ENCODE assay signal across 26 cellular contexts in the genomic region with DNA sequence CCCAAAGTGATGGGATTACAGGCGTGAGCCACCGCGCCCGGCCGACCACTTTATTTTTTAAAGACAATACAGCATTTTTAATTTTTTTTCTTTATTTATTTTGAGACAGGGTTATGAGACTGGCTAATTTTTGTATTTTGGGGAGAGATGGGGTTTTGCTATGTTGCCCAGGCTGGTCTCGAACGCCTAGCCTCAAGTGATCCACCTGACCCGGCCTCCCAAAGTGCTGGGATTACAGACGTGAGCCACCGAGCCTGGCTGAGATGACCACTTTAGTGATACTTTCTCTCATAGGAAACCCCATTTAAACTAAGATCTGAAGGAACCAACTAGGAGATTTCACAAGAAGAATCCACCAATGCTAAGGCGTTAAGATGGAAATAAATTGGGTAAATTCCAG. TPM values are rescaled to one million over a fixed set of nuclear protein-coding genes. Genes with fewer than 3 reads are reported as not detected.
DNase-seq lines count a peak whose midpoint lies in the region; ATAC-seq and TF ChIP-seq lines count a peak whose summit lies in the region.
"Had no signal": no experiment of that assay in that cellular context is flagged by ENCODE, and none has a peak within 500 bp of the region (broad histone marks: within the 10 kb centered on the region; RNA-seq: fewer than 3 reads in every experiment).

No MANE protein-coding gene starts in this region.

- no peak for TF ChIP-seq CTCF in activated CD8-positive, alpha-beta T cell treated with anti-CD3 and anti-CD28 coated beads for 36 hours (IDR thresholded peaks at IDR 0.05)

- intact Hi-C loops in activated CD8-positive, alpha-beta T cell treated with anti-CD3 and anti-CD28 coated beads for 36 hours (cut with micrococcal nuclease) = no loop called here
- intact Hi-C loops in dendritic cell treated with granulocyte-macrophage colony-stimulating factor and Interleukin-4, amounts not matched to agents 40 ng/mL and 50 ng/mL, for 4 days (cut with micrococcal nuclease) = no loop called here

- H3K36me3 Mint-ChIP-seq in activated CD8-positive, alpha-beta T cell treated with anti-CD3 and anti-CD28 coated beads for 36 hours (ENCODE audit: low read depth) = peaks cover 11% of the 10 kb centered on the region
- peaks cover 8% of the 10 kb centered on the region for H3K36me3 Mint-ChIP-seq in activated CD8-positive, alpha-beta T cell treated with anti-CD3 and anti-CD28 coated beads, Interleukin-2, amount 10 ng/mL, durations not matched to agents 7 days and 5 days (ENCODE audit: low read depth)
- H3K36me3 Mint-ChIP-seq in IgD-negative memory B cell = no peaks in the 10 kb centered on the region
- H3K36me3 Mint-ChIP-seq in dendritic cell treated with granulocyte-macrophage colony-stimulating factor and Interleukin-4, amounts not matched to agents 40 ng/mL and 50 ng/mL, for 4 days (ENCODE audit: low read depth) = peaks cover 7% of the 10 kb centered on the region
- H3K36me3 Mint-ChIP-seq: T-cell had no signal

- no peaks in the 10 kb centered on the region for H3K9me3 Mint-ChIP-seq in activated CD8-positive, alpha-beta T cell treated with anti-CD3 and anti-CD28 coated beads for 36 hours
- H3K9me3 Mint-ChIP-seq in activated CD8-positive, alpha-beta T cell treated with anti-CD3 and anti-CD28 coated beads, Interleukin-2, amount 10 ng/mL, durations not matched to agents 7 days and 5 days (ENCODE audit: insufficient read depth) = no peaks in the 10 kb centered on the region
- no peaks in the 10 kb centered on the region for H3K9me3 Mint-ChIP-seq in IgD-negative memory B cell
- H3K9me3 Mint-ChIP-seq in dendritic cell treated with granulocyte-macrophage colony-stimulating factor and Interleukin-4, amounts not matched to agents 40 ng/mL and 50 ng/mL, for 4 days = no peaks in the 10 kb centered on the region
- H3K9me3 Mint-ChIP-seq: activated T-helper 1 cell treated with anti-CD3 and anti-CD28 coated beads, Interleukin-12 subunit alpha, Interleukin-12 subunit beta, Interleukin-2, Interleukin-4 antibody, amounts not matched to agents 30 ng/mL and 10 ng/mL and 1 ng/mL, durations not matched to agents 14 hours and 24 hours and 36 hours; neural crest cell; T-cell had no signal

- no peaks in the 10 kb centered on the region for H3K27me3 Mint-ChIP-seq in activated CD8-positive, alpha-beta T cell treated with anti-CD3 and anti-CD28 coated beads for 36 hours
- H3K27me3 Mint-ChIP-seq in activated CD8-positive, alpha-beta T cell treated with anti-CD3 and anti-CD28 coated beads, Interleukin-2, amount 10 ng/mL, durations not matched to agents 7 days and 5 days (ENCODE audit: low read depth) = no peaks in the 10 kb centered on the region
- no peaks in the 10 kb centered on the region for H3K27me3 Mint-ChIP-seq in IgD-negative memory B cell
- no peaks in the 10 kb centered on the region for H3K27me3 Mint-ChIP-seq in dendritic cell treated with granulocyte-macrophage colony-stimulating factor and Interleukin-4, amounts not matched to agents 40 ng/mL and 50 ng/mL, for 4 days
- H3K27me3 Mint-ChIP-seq: B cell, T-cell had no signal

- H3K27ac Mint-ChIP-seq in activated CD8-positive, alpha-beta T cell treated with anti-CD3 and anti-CD28 coated beads for 36 hours = peak overlapping the region; percentile 62
- no peak overlapping the region for H3K27ac Mint-ChIP-seq in activated CD8-positive, alpha-beta T cell treated with anti-CD3 and anti-CD28 coated beads, Interleukin-2, amount 10 ng/mL, durations not matched to agents 7 days and 5 days
- no peak overlapping the region for H3K27ac Mint-ChIP-seq in IgD-negative memory B cell
- H3K27ac Mint-ChIP-seq in dendritic cell treated with granulocyte-macrophage colony-stimulating factor and Interleukin-4, amounts not matched to agents 40 ng/mL and 50 ng/mL, for 4 days = peak overlapping the region; percentile 3

- CTCF ChIA-PET in activated CD8-positive, alpha-beta T cell treated with anti-CD3 and anti-CD28 coated beads for 36 hours (lab: Charles Lee) = interaction anchor here (1.5 to 4.7 kb wide), 7 partner anchors 7 to 114 kb away, joined by 4 to 40 read pairs (median 13); a partner anchor contains a TSS
- CTCF ChIA-PET in activated CD8-positive, alpha-beta T cell treated with anti-CD3 and anti-CD28 coated beads, Interleukin-2, amount 10 ng/mL, durations not matched to agents 7 days and 5 days (lab: Charles Lee) = interaction anchor here (1.0 to 5.2 kb wide), 6 partner anchors 10 to 163 kb away, joined by 3 to 72 read pairs (median 8); a partner anchor contains a TSS

- DNase-seq in activated CD8-positive, alpha-beta T cell treated with anti-CD3 and anti-CD28 coated beads for 36 hours = no peak
- DNase-seq in activated CD8-positive, alpha-beta T cell treated with anti-CD3 and anti-CD28 coated beads, Interleukin-2, amount 10 ng/mL, durations not matched to agents 7 days and 5 days = no peak
- DNase-seq: activated CD4-positive, CD25-positive, alpha-beta regulatory T cell treated with anti-CD3 and anti-CD28 coated beads, Interleukin-2, amount 50 U/mL, for 72 hours; activated naive CD4-positive, alpha-beta T cell treated with anti-CD3 and anti-CD28 coated beads, Interleukin-2, amount 50 U/mL, for 16 hours; aorta; esophagus squamous epithelium; foreskin melanocyte; heart right ventricle; Kasumi-1; NCI-H1048; NCI-H1694 treated with DMSO at 0.1 percent for 48 hours; retina; RPMI8226; small intestine; T-cell; transverse colon had no signal

- no peak for ATAC-seq in activated CD8-positive, alpha-beta T cell treated with anti-CD3 and anti-CD28 coated beads for 36 hours
- no peak for ATAC-seq in activated CD8-positive, alpha-beta T cell treated with anti-CD3 and anti-CD28 coated beads, Interleukin-2, amount 10 ng/mL, durations not matched to agents 7 days and 5 days
- ATAC-seq in GM18907 (IDR thresholded peaks at IDR 0.05; ENCODE audit: unreplicated experiment) (no peak), GM21576 (IDR thresholded peaks at IDR 0.05; ENCODE audit: unreplicated experiment) (no peak)
- ATAC-seq: heart right ventricle, pancreas, T-cell had no signal

- H3K4me3 Mint-ChIP-seq in activated CD8-positive, alpha-beta T cell treated with anti-CD3 and anti-CD28 coated beads for 36 hours = no peak overlapping the region
- no peak overlapping the region for H3K4me3 Mint-ChIP-seq in activated CD8-positive, alpha-beta T cell treated with anti-CD3 and anti-CD28 coated beads, Interleukin-2, amount 10 ng/mL, durations not matched to agents 7 days and 5 days
- peak overlapping the region in 3 of 4 donors; percentile 4 to 33 (median 6) for H3K4me3 Mint-ChIP-seq in IgD-negative memory B cell
- no peak overlapping the region for H3K4me3 Mint-ChIP-seq in dendritic cell treated with granulocyte-macrophage colony-stimulating factor and Interleukin-4, amounts not matched to agents 40 ng/mL and 50 ng/mL, for 4 days

- peaks cover 27% of the 10 kb centered on the region for H3K4me1 Mint-ChIP-seq in activated CD8-positive, alpha-beta T cell treated with anti-CD3 and anti-CD28 coated beads for 36 hours (ENCODE audit: low read depth)
- peaks cover 31% of the 10 kb centered on the region for H3K4me1 Mint-ChIP-seq in activated CD8-positive, alpha-beta T cell treated with anti-CD3 and anti-CD28 coated beads, Interleukin-2, amount 10 ng/mL, durations not matched to agents 7 days and 5 days (ENCODE audit: low read depth)
- peaks cover 9 to 16% (median 10%) of the 10 kb centered on the region in 3 donors for H3K4me1 Mint-ChIP-seq in IgD-negative memory B cell
- peaks cover 16% of the 10 kb centered on the region for H3K4me1 Mint-ChIP-seq in dendritic cell treated with granulocyte-macrophage colony-stimulating factor and Interleukin-4, amounts not matched to agents 40 ng/mL and 50 ng/mL, for 4 days (ENCODE audit: low read depth)

- POLR2A ChIA-PET in activated CD8-positive, alpha-beta T cell treated with anti-CD3 and anti-CD28 coated beads for 36 hours (lab: Charles Lee) = interaction anchor here (1.8 to 2.4 kb wide), 3 partner anchors 16 to 59 kb away, joined by 6 to 11 read pairs (median 8); a partner anchor contains a TSS
- POLR2A ChIA-PET in activated CD8-positive, alpha-beta T cell treated with anti-CD3 and anti-CD28 coated beads, Interleukin-2, amount 10 ng/mL, durations not matched to agents 7 days and 5 days (lab: Charles Lee) = interaction anchor here (0.6 to 5.3 kb wide), 3 partner anchors 40 to 60 kb away, joined by 3 to 39 read pairs (median 3); a partner anchor contains a TSS

RNA-seq across cellular contexts. Expression of a gene that starts 1.2 kb away (rescaled TPM):
- total RNA-seq in activated CD8-positive, alpha-beta T cell treated with anti-CD3 and anti-CD28 coated beads for 36 hours = 10 to 100 TPM; 18.5 to 19.8 TPM
- total RNA-seq in activated CD8-positive, alpha-beta T cell treated with anti-CD3 and anti-CD28 coated beads, Interleukin-2, amount 10 ng/mL, durations not matched to agents 7 days and 5 days = 1 to 10 TPM; 9.5 to 9.9 TPM
- polyA plus RNA-seq in IgD-negative memory B cell = 3.2 TPM
- total RNA-seq: transverse colon had no signal

RNA-seq across cellular contexts. Expression of a gene that starts 10.4 kb away (rescaled TPM):
- 10 to 100 TPM; 57.5 to 62.3 TPM for total RNA-seq in activated CD8-positive, alpha-beta T cell treated with anti-CD3 and anti-CD28 coated beads for 36 hours
- total RNA-seq in activated CD8-positive, alpha-beta T cell treated with anti-CD3 and anti-CD28 coated beads, Interleukin-2, amount 10 ng/mL, durations not matched to agents 7 days and 5 days = 100 to 1,000 TPM; 113 TPM
- 19.7 TPM for polyA plus RNA-seq in IgD-negative memory B cell

RNA-seq across cellular contexts. Expression of a gene that starts 23.6 kb away (rescaled TPM):
- under 1 TPM in 1 of 2 experiments, not detected in 1; 0.14 TPM for total RNA-seq in activated CD8-positive, alpha-beta T cell treated with anti-CD3 and anti-CD28 coated beads for 36 hours
- total RNA-seq in activated CD8-positive, alpha-beta T cell treated with anti-CD3 and anti-CD28 coated beads, Interleukin-2, amount 10 ng/mL, durations not matched to agents 7 days and 5 days = under 1 TPM in 1 of 2 experiments, not detected in 1; 0.16 TPM
- not detected for polyA plus RNA-seq in IgD-negative memory B cell
- total RNA-seq: SJSA1 had no signal
- polyA plus RNA-seq: cardiac muscle cell had no signal

RNA-seq across cellular contexts. Expression of a gene that starts 39.7 kb away (rescaled TPM):
- 10 to 100 TPM; 43.5 to 50.9 TPM for total RNA-seq in activated CD8-positive, alpha-beta T cell treated with anti-CD3 and anti-CD28 coated beads for 36 hours
- total RNA-seq in activated CD8-positive, alpha-beta T cell treated with anti-CD3 and anti-CD28 coated beads, Interleukin-2, amount 10 ng/mL, durations not matched to agents 7 days and 5 days = 10 to 100 TPM; 35.8 to 37.8 TPM
- 37.3 TPM for polyA plus RNA-seq in IgD-negative memory B cell

RNA-seq across cellular contexts. Expression of a gene that starts 52.4 kb away (rescaled TPM):
- 10 to 100 TPM; 43.3 to 47.3 TPM for total RNA-seq in activated CD8-positive, alpha-beta T cell treated with anti-CD3 and anti-CD28 coated beads for 36 hours
- 10 to 100 TPM; 57.5 to 59.8 TPM for total RNA-seq in activated CD8-positive, alpha-beta T cell treated with anti-CD3 and anti-CD28 coated beads, Interleukin-2, amount 10 ng/mL, durations not matched to agents 7 days and 5 days
- 45.6 TPM for polyA plus RNA-seq in IgD-negative memory B cell

Comparison
In these comparisons a context has a peak if more than half of its experiments do, and no peak if none do; other contexts are left out.
1. H3K27ac Mint-ChIP-seq: peak in activated CD8-positive, alpha-beta T cell treated with anti-CD3 and anti-CD28 coated beads for 36 hours (single experiment) and dendritic cell treated with granulocyte-macrophage colony-stimulating factor and Interleukin-4, amounts not matched to agents 40 ng/mL and 50 ng/mL, for 4 days (single experiment); none in activated CD8-positive, alpha-beta T cell treated with anti-CD3 and anti-CD28 coated beads, Interleukin-2, amount 10 ng/mL, durations not matched to agents 7 days and 5 days (single experiment) and IgD-negative memory B cell (0 of 3).
2. H3K4me3 Mint-ChIP-seq: peak in IgD-negative memory B cell (3 of 4); none in activated CD8-positive, alpha-beta T cell treated with anti-CD3 and anti-CD28 coated beads for 36 hours (single experiment), activated CD8-positive, alpha-beta T cell treated with anti-CD3 and anti-CD28 coated beads, Interleukin-2, amount 10 ng/mL, durations not matched to agents 7 days and 5 days (single experiment) and dendritic cell treated with granulocyte-macrophage colony-stimulating factor and Interleukin-4, amounts not matched to agents 40 ng/mL and 50 ng/mL, for 4 days (single experiment).